19 cellular contexts compared by ENCODE assay signal in the genomic region with DNA sequence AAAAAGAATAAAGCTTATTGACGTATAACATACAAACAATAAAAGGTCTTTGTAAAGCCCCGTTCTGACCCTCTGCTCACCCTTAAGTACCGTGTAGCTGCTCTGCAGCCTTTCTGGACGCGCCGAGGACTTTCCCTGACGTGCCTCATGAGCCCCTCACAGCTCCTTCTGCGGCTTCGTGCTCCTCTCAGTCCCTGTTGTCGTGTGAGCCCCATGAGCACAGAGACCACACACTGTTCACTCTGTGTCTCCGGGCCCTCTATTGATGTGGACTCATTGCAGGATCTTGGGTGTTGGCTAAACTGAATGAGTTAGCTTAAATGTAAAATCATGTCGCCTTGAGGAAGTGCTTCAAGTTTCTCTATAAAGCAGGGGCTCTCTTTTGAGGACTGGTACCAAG. TPM values are rescaled to one million over a fixed set of nuclear protein-coding genes. Genes with fewer than 3 reads are reported as not detected.
A peak's percentile ranks its signal among the peaks of the same experiment; 100 is the strongest.
DNase-seq lines count a peak whose midpoint lies in the region; TF ChIP-seq lines count a peak whose summit lies in the region.
"Had no signal": no experiment of that assay in that cellular context is flagged by ENCODE, and none has a peak within 500 bp of the region (broad histone marks: within the 10 kb centered on the region; RNA-seq: fewer than 3 reads in every experiment).

No MANE protein-coding gene starts in this region.

- peaks cover 11% of the 10 kb centered on the region for H3K4me1 Mint-ChIP-seq in T-helper 2 cell treated with Interferon-gamma antibody and Interleukin-4, amounts not matched to agents 5 μg/mL and 100 μg/mL, for 36 hours (ENCODE audit: low read depth)

- 91% methylated on average over 12 of the region's 12 CpGs for WGBS in esophagus muscularis mucosa

- peaks cover 38% of the 10 kb centered on the region for H3K36me3 Mint-ChIP-seq in T-helper 2 cell treated with Interferon-gamma antibody and Interleukin-4, amounts not matched to agents 5 μg/mL and 100 μg/mL, for 36 hours (ENCODE audit: low read depth)

- intact Hi-C loops in esophagus muscularis mucosa (cut with DNase I): no loop called here

- H3K27ac ChIP-seq in BLaER1: peak overlapping the region; percentile 33
- H3K27ac ChIP-seq in SJSA1: peak overlapping the region; percentile 93
- H3K27ac ChIP-seq in WERI-Rb-1: no peak overlapping the region
- H3K27ac ChIP-seq in esophagus muscularis mucosa (replicated peaks in 1 of 4): no peak overlapping the region

- no peaks in the 10 kb centered on the region for H3K27me3 Mint-ChIP-seq in T-helper 2 cell treated with Interferon-gamma antibody and Interleukin-4, amounts not matched to agents 5 μg/mL and 100 μg/mL, for 36 hours (ENCODE audit: low read depth)
- H3K27me3 Mint-ChIP-seq: B cell had no signal

- peak overlapping the region; percentile 62 for H3K27ac Mint-ChIP-seq in T-helper 2 cell treated with Interferon-gamma antibody and Interleukin-4, amounts not matched to agents 5 μg/mL and 100 μg/mL, for 36 hours
- H3K27ac Mint-ChIP-seq: B cell had no signal

- peak overlapping the region; percentile 13 for H3K4me3 Mint-ChIP-seq in T-helper 2 cell treated with Interferon-gamma antibody and Interleukin-4, amounts not matched to agents 5 μg/mL and 100 μg/mL, for 36 hours
- H3K4me3 Mint-ChIP-seq: B cell had no signal

- peaks cover 32% of the 10 kb centered on the region for H3K4me1 ChIP-seq in BLaER1
- H3K4me1 ChIP-seq in SJSA1 (replicated peaks): peaks cover 72% of the 10 kb centered on the region
- no peaks in the 10 kb centered on the region for H3K4me1 ChIP-seq in esophagus muscularis mucosa

- no peaks in the 10 kb centered on the region for H4K20me1 ChIP-seq in BLaER1

- peak overlapping the region; percentile 82 for H3K4me2 ChIP-seq in BLaER1

- no peak for TF ChIP-seq CTCF in WERI-Rb-1 (IDR thresholded peaks at IDR 0.05; ENCODE audit: low read depth, low read length)
- no peak for TF ChIP-seq CTCF in esophagus muscularis mucosa (IDR thresholded peaks at IDR 0.05)

- peaks cover 7% of the 10 kb centered on the region for H3K36me3 ChIP-seq in BLaER1
- H3K36me3 ChIP-seq in SJSA1: peaks cover 53% of the 10 kb centered on the region
- H3K36me3 ChIP-seq in WERI-Rb-1: no peaks in the 10 kb centered on the region
- H3K36me3 ChIP-seq in esophagus muscularis mucosa: peaks cover 10 to 67% (median 42%) of the 10 kb centered on the region in 4 donors

- no peaks in the 10 kb centered on the region for H3K9me3 Mint-ChIP-seq in T-helper 2 cell treated with Interferon-gamma antibody and Interleukin-4, amounts not matched to agents 5 μg/mL and 100 μg/mL, for 36 hours

- peak overlapping the region; percentile 13; the same call in 1 of the 2 replicates for H3K9ac ChIP-seq in BLaER1

- TF ChIP-seq POLR2A in esophagus muscularis mucosa (IDR thresholded peaks at IDR 0.05; ENCODE audit: low read depth): no peak

- H3K9me3 ChIP-seq in BLaER1 (no peaks in the 10 kb centered on the region), SJSA1 (replicated peaks) (no peaks in the 10 kb centered on the region), WERI-Rb-1 (ENCODE audit: severe bottlenecking) (no peaks in the 10 kb centered on the region), esophagus muscularis mucosa (no peaks in the 10 kb centered on the region)

- TF ChIP-seq EP300 in esophagus muscularis mucosa (IDR thresholded peaks at IDR 0.05): no peak

- no peak for DNase-seq in T-helper 2 cell treated with Interferon-gamma antibody and Interleukin-4, amounts not matched to agents 5 μg/mL and 100 μg/mL, for 36 hours (ENCODE audit: low spot score)
- DNase-seq in T-helper 2 cell (no peak), SJSA1 (ENCODE audit: low read depth in 1 of 2, low spot score in 2 of 2) (peak; percentile 89 to 91), mesenteric fat pad (ENCODE audit: low spot score) (peak; percentile 64), NCI-H2081 (lab: John Stamatoyannopoulos, UW) (no peak), WERI-Rb-1 (no peak), esophagus muscularis mucosa (ENCODE audit: extremely low spot score) (no peak)
- DNase-seq: 8988T, KG1, NCI-H1105 treated with DMSO at 0.1 percent for 48 hours, NCI-H1694, NCI-H2107, NCI-H2227 treated with DMSO at 0.1 percent for 48 hours, NCI-H510A treated with DMSO at 0.1 percent for 48 hours, NCI-H774 had no signal

- peak overlapping the region; percentile 29 for H3K4me3 ChIP-seq in BLaER1
- H3K4me3 ChIP-seq in SJSA1: peak overlapping the region; percentile 41
- H3K4me3 ChIP-seq in WERI-Rb-1 (ENCODE audit: low read depth, low read length): no peak overlapping the region
- H3K4me3 ChIP-seq in esophagus muscularis mucosa: no peak overlapping the region

- H3K27me3 ChIP-seq in BLaER1 (no peaks in the 10 kb centered on the region), SJSA1 (replicated peaks) (no peaks in the 10 kb centered on the region), WERI-Rb-1 (ENCODE audit: insufficient read depth, low read depth, severe bottlenecking) (no peaks in the 10 kb centered on the region), esophagus muscularis mucosa (no peaks in the 10 kb centered on the region)

RNA-seq across cellular contexts. Expression of a gene that starts 43.6 kb away (rescaled TPM):
- total RNA-seq in SJSA1 (2014; rRNA removed; shearing (Covaris generic)): 0.09 and 0.16 TPM in 2 replicates
- total RNA-seq in mesenteric fat pad (54.8 TPM), esophagus muscularis mucosa (10 to 100 TPM in 1 of 4 donors, 1 to 10 TPM in 3; 1.2 to 13.9 (median 7.2) TPM)
- total RNA-seq: B cell, HT-29, OCI-LY7 had no signal

RNA-seq across cellular contexts. Expression of a gene that starts 49.6 kb away (rescaled TPM):
- 63.1 and 84.7 TPM in 2 replicates for total RNA-seq in SJSA1 (2014; rRNA removed; shearing (Covaris generic))
- total RNA-seq in mesenteric fat pad (50.8 TPM), esophagus muscularis mucosa (10 to 100 TPM; 41.5 to 59.1 (median 54.4) TPM)

Comparison
In these comparisons a context has a peak if more than half of its experiments do, and no peak if none do; other contexts are left out.
1. DNase-seq: peak in SJSA1 (2 of 2) and mesenteric fat pad (single experiment); none in T-helper 2 cell treated with Interferon-gamma antibody and Interleukin-4, amounts not matched to agents 5 μg/mL and 100 μg/mL, for 36 hours (single experiment), T-helper 2 cell (0 of 5), NCI-H2081 (0 of 2), WERI-Rb-1 (single experiment) and esophagus muscularis mucosa (single experiment).
2. H3K27ac ChIP-seq: peak in BLaER1 (single experiment) and SJSA1 (single experiment); none in WERI-Rb-1 (single experiment) and esophagus muscularis mucosa (0 of 4).
3. H3K4me3 ChIP-seq: peak in BLaER1 (single experiment) and SJSA1 (single experiment); none in WERI-Rb-1 (single experiment) and esophagus muscularis mucosa (0 of 4).